Comparison of ENCODE assay signal across 9 cellular contexts in genomic region chr15:92294759-92295158, GRCh38.
"Had no signal": no experiment of that assay in that cellular context is flagged by ENCODE, and none has a peak within 500 bp of the region (broad histone marks: within the 10 kb centered on the region; RNA-seq: fewer than 3 reads in every experiment).

No MANE protein-coding gene starts in this region.

- H3K27ac ChIP-seq: ascending aorta, dorsolateral prefrontal cortex, pancreas, tibial artery had no signal

- H3K4me3 Mint-ChIP-seq: activated CD4-positive, alpha-beta memory T cell treated with anti-CD3 and anti-CD28 coated beads, Interleukin-2, amount 10 ng/mL, durations not matched to agents 7 days and 5 days; activated T-cell treated with anti-CD3 and anti-CD28 coated beads, Interleukin-2, amount 50 U/mL, for 72 hours; stimulated activated memory B cell treated with anti-CD40 and anti-IgM and Interleukin-4, amounts not matched to agents 10 μg/mL and 1 μg/mL and 100 μg/mL, for 72 hours had no signal

- H3K36me3 ChIP-seq: ascending aorta, pancreas, tibial artery had no signal

- H3K9me3 ChIP-seq: ascending aorta, pancreas, tibial artery had no signal

- H3K4me1 Mint-ChIP-seq: stimulated activated memory B cell treated with anti-CD40 and anti-IgM and Interleukin-4, amounts not matched to agents 10 μg/mL and 1 μg/mL and 100 μg/mL, for 72 hours had no signal

- H3K4me1 ChIP-seq: ascending aorta, pancreas, tibial artery had no signal

- DNase-seq: activated CD4-positive, alpha-beta memory T cell treated with anti-CD3 and anti-CD28 coated beads, Interleukin-2, amount 10 ng/mL, durations not matched to agents 7 days and 5 days; activated CD8-positive, alpha-beta memory T cell treated with anti-CD3 and anti-CD28 coated beads, Interleukin-2, amount 50 U/mL, for 4 hours; dorsolateral prefrontal cortex; pancreas; tibial artery had no signal

- H3K27me3 ChIP-seq: ascending aorta had no signal

- ATAC-seq: activated CD4-positive, CD25-positive, alpha-beta regulatory T cell treated with anti-CD3 and anti-CD28 coated beads, Interleukin-2, amount 50 U/mL, for 24 hours; activated T-cell treated with anti-CD3 and anti-CD28 coated beads, Interleukin-2, amount 50 U/mL, for 72 hours; pancreas; stimulated activated memory B cell treated with anti-CD40 and anti-IgM and Interleukin-4, amounts not matched to agents 10 μg/mL and 1 μg/mL and 100 μg/mL, for 72 hours had no signal

- H3K27ac Mint-ChIP-seq: activated CD4-positive, alpha-beta memory T cell treated with anti-CD3 and anti-CD28 coated beads, Interleukin-2, amount 10 ng/mL, durations not matched to agents 7 days and 5 days; activated T-cell treated with anti-CD3 and anti-CD28 coated beads, Interleukin-2, amount 50 U/mL, for 72 hours; stimulated activated memory B cell treated with anti-CD40 and anti-IgM and Interleukin-4, amounts not matched to agents 10 μg/mL and 1 μg/mL and 100 μg/mL, for 72 hours had no signal

- H3K36me3 Mint-ChIP-seq: stimulated activated memory B cell treated with anti-CD40 and anti-IgM and Interleukin-4, amounts not matched to agents 10 μg/mL and 1 μg/mL and 100 μg/mL, for 72 hours had no signal

- H3K4me3 ChIP-seq: ascending aorta, dorsolateral prefrontal cortex, pancreas, tibial artery had no signal
